In genomic region chr1:167455786-167456446, GRCh38 we compare ENCODE assay signal across 8 cellular contexts.
DNase-seq lines count a peak whose midpoint lies in the region; ATAC-seq, FAIRE-seq and TF ChIP-seq lines count a peak whose summit lies in the region.

No MANE protein-coding gene starts in this region.

- TF ChIP-seq CTCF in CD4-positive, alpha-beta T cell (IDR thresholded peaks at IDR 0.05), result no peak
- TF ChIP-seq CTCF in omental fat pad (IDR thresholded peaks at IDR 0.05), result no peak

- H3K27me3 ChIP-seq in CD4-positive, alpha-beta T cell (ENCODE audit: control insufficient read depth, insufficient read depth, low read length), result no peaks in the 10 kb centered on the region

- H3K27ac Mint-ChIP-seq in CD4-positive, alpha-beta T cell, result peak overlapping the region; percentile 100
- peak overlapping the region; percentile 89 for H3K27ac Mint-ChIP-seq in activated T-helper 17 cell treated with anti-CD3 and anti-CD28 coated beads, Interleukin-2, amount 50 U/mL, for 72 hours

- H3K4me3 Mint-ChIP-seq in CD4-positive, alpha-beta T cell, result peak overlapping the region; percentile 94
- peak overlapping the region; percentile 86 for H3K4me3 Mint-ChIP-seq in activated T-helper 17 cell treated with anti-CD3 and anti-CD28 coated beads, Interleukin-2, amount 50 U/mL, for 72 hours

- H3K9me3 ChIP-seq in CD4-positive, alpha-beta T cell (ENCODE audit: control insufficient read depth, low read length), result no peaks in the 10 kb centered on the region

- H3K36me3 Mint-ChIP-seq in CD4-positive, alpha-beta T cell (ENCODE audit: low read depth), result peaks cover 73% of the 10 kb centered on the region
- H3K36me3 Mint-ChIP-seq in activated T-helper 17 cell treated with anti-CD3 and anti-CD28 coated beads, Interleukin-2, amount 50 U/mL, for 72 hours (ENCODE audit: low read depth), result peaks cover 72% of the 10 kb centered on the region

- H3K27me3 Mint-ChIP-seq in CD4-positive, alpha-beta T cell, result no peaks in the 10 kb centered on the region
- no peaks in the 10 kb centered on the region for H3K27me3 Mint-ChIP-seq in activated T-helper 17 cell treated with anti-CD3 and anti-CD28 coated beads, Interleukin-2, amount 50 U/mL, for 72 hours

- CTCF ChIA-PET in CD4-positive, alpha-beta T cell (lab: Charles Lee), result interaction anchor here (0.6 to 3.0 kb wide), 13 partner anchors 9 to 188 kb away, joined by 3 to 9 read pairs (median 4); partner anchors contain the start of gene CD247

- no peak for FAIRE-seq in frontal cortex (lab: Jason Lieb, UNC)

- DNase-seq in CD4-positive, alpha-beta T cell, result peak in 2 of 10 experiments; percentile 53 to 61
- DNase-seq in frontal cortex (ENCODE audit: low spot score in 2 of 2) (peak; percentile 28 to 33), omental fat pad (ENCODE audit: low spot score) (no peak), HPDE6-E6E7 (ENCODE audit: extremely low spot score) (no peak)

- ATAC-seq in CD4-positive, alpha-beta T cell (ENCODE audit: poor library complexity), result peak; percentile 20
- peak; percentile 38 for ATAC-seq in GM19372 (IDR thresholded peaks at IDR 0.05; ENCODE audit: low read depth, unreplicated experiment)
- ATAC-seq in HG03520 (IDR thresholded peaks at IDR 0.05; ENCODE audit: unreplicated experiment), result peak; percentile 32
- ATAC-seq in activated T-helper 17 cell treated with anti-CD3 and anti-CD28 coated beads, Interleukin-2, amount 50 U/mL, for 72 hours (replicated peaks), result peak; percentile 55
- peak; percentile 26 for ATAC-seq in omental fat pad (ENCODE audit: low FRiP score)
- ATAC-seq in HG02970 (IDR thresholded peaks at IDR 0.05; ENCODE audit: low FRiP score, unreplicated experiment), result no peak

- intact Hi-C loops in CD4-positive, alpha-beta T cell (cut with DNase I, micrococcal nuclease), result loop anchor here (1.0 to 5.0 kb wide), 5 partner anchors 9 to 61 kb away; no protein-coding TSS in a partner anchor

- peaks cover 82% of the 10 kb centered on the region for H3K4me1 Mint-ChIP-seq in CD4-positive, alpha-beta T cell (ENCODE audit: low read depth)
- H3K4me1 Mint-ChIP-seq in activated T-helper 17 cell treated with anti-CD3 and anti-CD28 coated beads, Interleukin-2, amount 50 U/mL, for 72 hours, result peaks cover 36% of the 10 kb centered on the region

- POLR2A ChIA-PET in CD4-positive, alpha-beta T cell (lab: Charles Lee), result interaction anchor here (0.5 to 8.7 kb wide), 27 partner anchors 9 to 366 kb away, joined by 3 to 202 read pairs (median 10); partner anchors contain the start of genes CD247, CREG1, GPA33 and POU2F1

- peak overlapping the region; percentile 98 for H3K27ac ChIP-seq in CD4-positive, alpha-beta T cell (ENCODE audit: low read depth, low read length)

- no peaks in the 10 kb centered on the region for H3K9me3 Mint-ChIP-seq in CD4-positive, alpha-beta T cell
- no peaks in the 10 kb centered on the region for H3K9me3 Mint-ChIP-seq in activated T-helper 17 cell treated with anti-CD3 and anti-CD28 coated beads, Interleukin-2, amount 50 U/mL, for 72 hours

Comparison
In these comparisons a context has a peak if more than half of its experiments do, and no peak if none do; other contexts are left out.
1. DNase-seq: peak in frontal cortex (2 of 2); none in omental fat pad (single experiment) and HPDE6-E6E7 (single experiment).